21 cellular contexts compared by ENCODE assay signal in the genomic region with DNA sequence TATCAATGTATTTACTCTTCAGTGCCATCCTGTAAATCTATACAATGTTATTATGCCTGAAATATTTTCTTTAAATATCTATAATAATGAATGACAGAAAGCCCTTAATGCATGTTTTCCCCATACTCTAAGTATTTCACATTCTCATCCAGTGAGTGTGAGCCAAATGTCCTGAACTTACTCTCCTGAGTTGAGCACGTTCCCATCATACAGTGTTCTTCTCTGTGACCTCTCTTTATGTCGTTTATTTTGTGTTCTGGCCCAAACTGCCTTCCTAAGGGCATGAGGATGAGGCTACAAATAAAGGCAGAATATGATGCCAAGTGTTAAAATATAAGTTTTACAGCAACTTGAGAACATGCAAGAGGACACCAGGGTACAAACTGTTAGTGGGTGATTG. TPM values are rescaled to one million over a fixed set of nuclear protein-coding genes. Genes with fewer than 3 reads are reported as not detected.
"Had no signal": no experiment of that assay in that cellular context is flagged by ENCODE, and none has a peak within 500 bp of the region (broad histone marks: within the 10 kb centered on the region; RNA-seq: fewer than 3 reads in every experiment).

No MANE protein-coding gene starts in this region.

- H3K36me3 ChIP-seq: ascending aorta, esophagus squamous epithelium, stomach, upper lobe of left lung had no signal

- ATAC-seq: activated CD8-positive, alpha-beta T cell treated with anti-CD3 and anti-CD28 coated beads, Interleukin-2, amount 10 ng/mL, durations not matched to agents 7 days and 5 days; activated naive CD8-positive, alpha-beta T cell treated with anti-CD3 and anti-CD28 coated beads, Interleukin-2, amount 50 U/mL, for 24 hours; activated T-cell treated with anti-CD3 and anti-CD28 coated beads, Interleukin-2, amount 50 U/mL, for 4 hours; effector memory CD8-positive, alpha-beta T cell; left cardiac atrium; natural killer cell had no signal

- H3K9me3 Mint-ChIP-seq: activated CD4-positive, alpha-beta T cell treated with anti-CD3 and anti-CD28 coated beads, Interleukin-2, amount 10 ng/mL, durations not matched to agents 7 days and 5 days; activated naive CD4-positive, alpha-beta T cell treated with anti-CD3 and anti-CD28 coated beads, Interleukin-2, amount 10 ng/mL, durations not matched to agents 7 days and 5 days; activated naive CD8-positive, alpha-beta T cell treated with anti-CD3 and anti-CD28 coated beads, Interleukin-2, amount 50 U/mL, for 24 hours; activated T-cell treated with anti-CD3 and anti-CD28 coated beads, Interleukin-2, amount 50 U/mL, for 4 hours; effector memory CD8-positive, alpha-beta T cell; natural killer cell had no signal

- H3K4me3 ChIP-seq: ascending aorta, esophagus squamous epithelium, skin epidermis, stomach, testis, upper lobe of left lung had no signal

- DNase-seq: activated CD4-positive, alpha-beta T cell treated with anti-CD3 and anti-CD28 coated beads, Interleukin-2, amount 10 ng/mL, durations not matched to agents 7 days and 5 days; activated CD8-positive, alpha-beta T cell treated with anti-CD3 and anti-CD28 coated beads, Interleukin-2, amount 10 ng/mL, durations not matched to agents 7 days and 5 days; activated naive CD4-positive, alpha-beta T cell treated with anti-CD3 and anti-CD28 coated beads, Interleukin-2, amount 10 ng/mL, durations not matched to agents 7 days and 5 days; activated naive CD8-positive, alpha-beta T cell treated with anti-CD3 and anti-CD28 coated beads, Interleukin-2, amount 50 U/mL, for 24 hours; activated T-cell treated with anti-CD3 and anti-CD28 coated beads, Interleukin-2, amount 50 U/mL, for 4 hours; effector memory CD8-positive, alpha-beta T cell; esophagus squamous epithelium; immature natural killer cell; left cardiac atrium; mesendoderm; natural killer cell; nucleus accumbens; posterior cingulate gyrus; stimulated activated CD4-positive, alpha-beta T cell treated with anti-CD3 and anti-CD28 coated beads, Interleukin-15, amount 100 ng/mL, for 24 hours; stimulated activated CD4-positive, alpha-beta T cell treated with anti-CD3 and anti-CD28 coated beads, Interleukin-2, amount 100 ng/mL, for 48 hours; stomach; T1000; testis; upper lobe of left lung had no signal

- H3K27me3 ChIP-seq: ascending aorta, testis had no signal

- H3K4me3 Mint-ChIP-seq: activated CD4-positive, alpha-beta T cell treated with anti-CD3 and anti-CD28 coated beads, Interleukin-2, amount 10 ng/mL, durations not matched to agents 7 days and 5 days; activated CD8-positive, alpha-beta T cell treated with anti-CD3 and anti-CD28 coated beads, Interleukin-2, amount 10 ng/mL, durations not matched to agents 7 days and 5 days; activated naive CD4-positive, alpha-beta T cell treated with anti-CD3 and anti-CD28 coated beads, Interleukin-2, amount 10 ng/mL, durations not matched to agents 7 days and 5 days; activated naive CD8-positive, alpha-beta T cell treated with anti-CD3 and anti-CD28 coated beads, Interleukin-2, amount 50 U/mL, for 24 hours; activated T-cell treated with anti-CD3 and anti-CD28 coated beads, Interleukin-2, amount 50 U/mL, for 4 hours; effector memory CD8-positive, alpha-beta T cell; immature natural killer cell; natural killer cell had no signal

- H3K36me3 Mint-ChIP-seq: activated naive CD4-positive, alpha-beta T cell treated with anti-CD3 and anti-CD28 coated beads, Interleukin-2, amount 10 ng/mL, durations not matched to agents 7 days and 5 days; immature natural killer cell; natural killer cell had no signal

- H3K9me3 ChIP-seq: ascending aorta, esophagus squamous epithelium, stomach, testis, upper lobe of left lung had no signal

- H3K27ac ChIP-seq: ascending aorta, esophagus squamous epithelium, skin epidermis, stomach, testis, upper lobe of left lung had no signal

- H3K27ac Mint-ChIP-seq: activated CD4-positive, alpha-beta T cell treated with anti-CD3 and anti-CD28 coated beads, Interleukin-2, amount 10 ng/mL, durations not matched to agents 7 days and 5 days; activated CD8-positive, alpha-beta T cell treated with anti-CD3 and anti-CD28 coated beads, Interleukin-2, amount 10 ng/mL, durations not matched to agents 7 days and 5 days; activated naive CD4-positive, alpha-beta T cell treated with anti-CD3 and anti-CD28 coated beads, Interleukin-2, amount 10 ng/mL, durations not matched to agents 7 days and 5 days; activated naive CD8-positive, alpha-beta T cell treated with anti-CD3 and anti-CD28 coated beads, Interleukin-2, amount 50 U/mL, for 24 hours; effector memory CD8-positive, alpha-beta T cell; immature natural killer cell; natural killer cell had no signal

RNA-seq across cellular contexts. Expression of a gene that starts 3.8 kb away (rescaled TPM):
- total RNA-seq: activated CD4-positive, alpha-beta T cell treated with anti-CD3 and anti-CD28 coated beads, Interleukin-2, amount 10 ng/mL, durations not matched to agents 7 days and 5 days; activated CD8-positive, alpha-beta T cell treated with anti-CD3 and anti-CD28 coated beads, Interleukin-2, amount 10 ng/mL, durations not matched to agents 7 days and 5 days had no signal
